ENCODE assay signal across 23 cellular contexts in the genomic region with DNA sequence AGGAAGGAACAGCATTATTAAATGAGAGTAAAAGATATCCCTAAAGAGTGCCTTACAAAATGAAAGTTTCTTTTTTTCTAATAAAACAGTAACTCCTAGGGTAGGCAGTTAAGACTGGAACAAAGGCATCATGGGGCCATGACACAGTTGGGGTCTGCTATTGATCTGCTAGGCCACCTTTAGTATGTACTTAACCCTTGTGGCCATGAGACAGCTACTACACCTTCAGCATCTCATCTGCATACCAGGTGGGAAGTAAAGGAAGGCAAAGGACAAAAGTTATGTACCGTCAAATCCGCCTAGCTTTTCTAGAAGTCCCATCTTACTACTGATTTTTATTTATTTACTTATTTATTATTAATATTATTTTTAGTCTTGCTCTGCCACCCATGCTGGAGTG.
DNase-seq lines count a peak whose midpoint lies in the region; ATAC-seq, FAIRE-seq and TF ChIP-seq lines count a peak whose summit lies in the region.
"Had no signal": no experiment of that assay in that cellular context is flagged by ENCODE, and none has a peak within 500 bp of the region (broad histone marks: within the 10 kb centered on the region; RNA-seq: fewer than 3 reads in every experiment).

No MANE protein-coding gene starts in this region.

- no peak overlapping the region for H3K18ac ChIP-seq in H1 (ENCODE audit: extremely low read depth, low read length)

- TF ChIP-seq RAD21 in H1 (IDR thresholded peaks at IDR 0.05 in 1 of 2, conservative IDR thresholded peaks at IDR 0.05 in 1 of 2; ENCODE audit: low read depth in 2 of 2, low read length in 2 of 2), result peak in 1 of 2 experiments; percentile 32; a peak in 1 of 4 replicates

- TF ChIP-seq POLR2A in H1 (IDR thresholded peaks at IDR 0.05; ENCODE audit: control extremely low read depth in 1 of 2, low read depth in 2 of 2, low read length in 2 of 2), result no peak
- no peak for TF ChIP-seq POLR2A in H54 (IDR thresholded peaks at IDR 0.05; ENCODE audit: low read depth, low read length)

- no peak overlapping the region for H3K4ac ChIP-seq in H1 (replicated peaks; ENCODE audit: insufficient read length, low read depth, low read length)

- no peak overlapping the region for H4K8ac ChIP-seq in H1 (ENCODE audit: extremely low read depth, insufficient read depth, low read length)

- CTCF ChIA-PET in H1 (lab: Charles Lee; ENCODE audit: partially characterized antibody), result interaction anchor here (1.4 kb wide), 1 partner anchor 24 kb away, joined by 3 read pairs; no protein-coding TSS in a partner anchor
- CTCF ChIA-PET in CD4-positive, alpha-beta memory T cell (lab: Charles Lee; ENCODE audit: partially characterized antibody), result no interaction called here

- H4K20me1 ChIP-seq in GM23338 (replicated peaks; ENCODE audit: insufficient read depth) (no peaks in the 10 kb centered on the region; the same call in 1 of the 2 replicates), H1 (replicated peaks in 1 of 2; ENCODE audit: control insufficient read depth in 1 of 2, insufficient read depth in 2 of 2, low read length in 2 of 2) (no peaks in the 10 kb centered on the region)
- H4K20me1 ChIP-seq: BLaER1 had no signal

- H2BK15ac ChIP-seq in H1 (ENCODE audit: low read length), result no peak overlapping the region

- H3K27me3 Mint-ChIP-seq in GM23338 (ENCODE audit: insufficient read depth, low read depth, poor library complexity), result no peaks in the 10 kb centered on the region
- H3K27me3 Mint-ChIP-seq in CD4-positive, alpha-beta memory T cell, result peaks cover 1 to 2% of the 10 kb centered on the region in 2 donors
- H3K27me3 Mint-ChIP-seq: CD4-positive, CD25-positive, alpha-beta regulatory T cell had no signal

- H3K27ac ChIP-seq in GM23338 (ENCODE audit: low read depth) (no peak overlapping the region), H1 (ENCODE audit: low read depth, low read length) (no peak overlapping the region), right cardiac atrium (ENCODE audit: low read length) (no peak overlapping the region)
- no peak overlapping the region for H3K27ac ChIP-seq in CD4-positive, alpha-beta memory T cell (ENCODE audit: low read depth, low read length)
- H3K27ac ChIP-seq: 22Rv1, BLaER1, C4-2B, GM23248 had no signal

- FAIRE-seq in H1 (lab: Jason Lieb, UNC) (peak; percentile 81), H54 (lab: Jason Lieb, UNC) (no peak)
- FAIRE-seq: A204.1, D721Med, GM12878, GM19239 had no signal

- no peak overlapping the region for H3K27ac Mint-ChIP-seq in GM23338
- H3K27ac Mint-ChIP-seq in CD4-positive, alpha-beta memory T cell, result no peak overlapping the region
- H3K27ac Mint-ChIP-seq: B cell; CD4-positive, CD25-positive, alpha-beta regulatory T cell; CD8-positive, alpha-beta memory T cell had no signal

- WGBS in H1 (ENCODE audit: extremely low coverage in 1 of 2, insufficient coverage in 1 of 2, insufficient read length in 1 of 2, insufficient replicate concordance in 2 of 2, low coverage in 1 of 2, low lambda C conversion rate in 2 of 2, missing lambda C conversion rate in 1 of 2), 2 experiments, result 93% methylated on average over 2 of the region's 2 CpGs; no CpG with 5 or more reads in 1 of the 2 experiments
- 96% methylated on average over 2 of the region's 2 CpGs for WGBS in right cardiac atrium

- no peak overlapping the region for H3K56ac ChIP-seq in H1 (replicated peaks; ENCODE audit: insufficient read length, low read depth, low read length)

- DNase-seq in GM23338 (ENCODE audit: low spot score) (peak; percentile 16), H1 (ENCODE audit: low read depth in 1 of 2, low spot score in 2 of 2) (no peak), iPS-NIHi11 (ENCODE audit: low spot score) (peak; percentile 26), right cardiac atrium (no peak), H54 (ENCODE audit: insufficient read length, low spot score) (no peak)
- DNase-seq in CD4-positive, alpha-beta memory T cell, result no peak
- DNase-seq: CD4-positive, CD25-positive, alpha-beta regulatory T cell; CD8-positive, alpha-beta memory T cell; DMS 273 treated with DMSO at 0.1 percent for 48 hours; DMS79; EL; GDM1; GM23248; H7 had no signal

- TF ChIP-seq CTCF in GM23338 (conservative IDR thresholded peaks at IDR 0.05; ENCODE audit: low read depth in 2 of 2) (no peak), H1 (IDR thresholded peaks at IDR 0.05; ENCODE audit: control extremely low read depth in 1 of 3, insufficient read depth in 1 of 3, low read depth in 1 of 3, low read length in 3 of 3) (peak in 1 of 3 experiments; percentile 30; a peak in 1 of 4 replicates)

- no peaks in the 10 kb centered on the region for H3K79me1 ChIP-seq in H1 (ENCODE audit: low read depth, low read length)

- H3K27me3 ChIP-seq in GM23338 (ENCODE audit: insufficient read depth) (no peaks in the 10 kb centered on the region), H1 (replicated peaks in 1 of 4; ENCODE audit: control insufficient read depth in 3 of 4, extremely low read depth in 1 of 4, insufficient read depth in 3 of 4, low read length in 3 of 4) (no peaks in the 10 kb centered on the region), right cardiac atrium (ENCODE audit: control insufficient read depth, insufficient read depth) (no peaks in the 10 kb centered on the region)
- no peaks in the 10 kb centered on the region for H3K27me3 ChIP-seq in CD4-positive, alpha-beta memory T cell (ENCODE audit: insufficient read depth, low read length)
- H3K27me3 ChIP-seq: BLaER1 had no signal

- no peak overlapping the region for H3K9ac ChIP-seq in H1 (replicated peaks in 1 of 4; ENCODE audit: extremely low read depth in 1 of 4, low read depth in 3 of 4, low read length in 3 of 4)
- H3K9ac ChIP-seq: BLaER1, GM23248 had no signal

- H3K23ac ChIP-seq in H1 (ENCODE audit: insufficient read length), result no peak overlapping the region

- H3K36me3 Mint-ChIP-seq in GM23338 (ENCODE audit: low read depth), result no peaks in the 10 kb centered on the region
- H3K36me3 Mint-ChIP-seq in CD4-positive, alpha-beta memory T cell, result no peaks in the 10 kb centered on the region
- H3K36me3 Mint-ChIP-seq: CD4-positive, CD25-positive, alpha-beta regulatory T cell; CD8-positive, alpha-beta memory T cell had no signal

- H3K9me2 ChIP-seq in GM23338 (ENCODE audit: insufficient read depth), result 0 out of 2 replicates have a peak, but pooled peaks cover 11% of the 10 kb centered on the region

- H3F3A ChIP-seq in GM23338 (replicated peaks; ENCODE audit: low read depth), result no peaks in the 10 kb centered on the region

- no peak overlapping the region for H2BK120ac ChIP-seq in H1 (replicated peaks; ENCODE audit: low read depth, low read length)

- no peak for TF ChIP-seq EP300 in H1 (IDR thresholded peaks at IDR 0.05; ENCODE audit: borderline replicate concordance in 1 of 2, low read depth in 2 of 2, low read length in 2 of 2)

- no peak overlapping the region for H2AK5ac ChIP-seq in H1 (ENCODE audit: low read depth, low read length)

- H3K4me3 ChIP-seq in GM23338 (no peak overlapping the region), H1 (ENCODE audit: extremely low read depth in 1 of 4, insufficient read depth in 2 of 4, low read depth in 3 of 4, low read length in 4 of 4) (no peak overlapping the region), right cardiac atrium (ENCODE audit: low read length) (no peak overlapping the region)
- no peak overlapping the region for H3K4me3 ChIP-seq in CD4-positive, alpha-beta memory T cell (ENCODE audit: low read length in 2 of 2)
- H3K4me3 ChIP-seq: BLaER1, GM12878, GM23248 had no signal

- H3K9me3 Mint-ChIP-seq in GM23338, result no peaks in the 10 kb centered on the region
- peaks cover 0 to 2% (median 0%) of the 10 kb centered on the region in 8 donors for H3K9me3 Mint-ChIP-seq in CD4-positive, alpha-beta memory T cell
- H3K9me3 Mint-ChIP-seq: CD4-positive, CD25-positive, alpha-beta regulatory T cell had no signal

- no peak overlapping the region for H2BK12ac ChIP-seq in H1 (ENCODE audit: low read depth, low read length)

- no peaks in the 10 kb centered on the region for H3K4me1 ChIP-seq in GM23338 (ENCODE audit: insufficient read depth)
- no peaks in the 10 kb centered on the region; a peak in 1 of 7 replicates for H3K4me1 ChIP-seq in H1 (replicated peaks in 1 of 4; ENCODE audit: control insufficient read depth in 3 of 4, insufficient read depth in 4 of 4, low read length in 3 of 4)
- H3K4me1 ChIP-seq in right cardiac atrium (ENCODE audit: control insufficient read depth, insufficient read depth, low read length), result no peaks in the 10 kb centered on the region
- no peaks in the 10 kb centered on the region for H3K4me1 ChIP-seq in CD4-positive, alpha-beta memory T cell (ENCODE audit: insufficient read depth, low read length)
- H3K4me1 ChIP-seq: BLaER1 had no signal

- H3K36me3 ChIP-seq in GM23338 (ENCODE audit: insufficient read depth) (no peaks in the 10 kb centered on the region), H1 (ENCODE audit: control insufficient read depth in 2 of 4, insufficient read depth in 4 of 4, low read length in 3 of 4) (no peaks in the 10 kb centered on the region)
- H3K36me3 ChIP-seq in CD4-positive, alpha-beta memory T cell (ENCODE audit: insufficient read depth, low read length), result no peaks in the 10 kb centered on the region
- H3K36me3 ChIP-seq: BLaER1 had no signal

- H3K23me2 ChIP-seq in H1 (ENCODE audit: low read depth, low read length), result no peaks in the 10 kb centered on the region

- no peaks in the 10 kb centered on the region for H3K9me3 ChIP-seq in H1 (ENCODE audit: insufficient read depth in 2 of 2, low read depth in 1 of 2, low read length in 1 of 2)
- no peaks in the 10 kb centered on the region for H3K9me3 ChIP-seq in right cardiac atrium (ENCODE audit: control insufficient read depth, low read length)
- no peaks in the 10 kb centered on the region for H3K9me3 ChIP-seq in CD4-positive, alpha-beta memory T cell (ENCODE audit: control insufficient read depth in 1 of 2, low read length in 2 of 2)
- H3K9me3 ChIP-seq: BLaER1 had no signal

- no peak overlapping the region for H3K4me2 ChIP-seq in GM23338
- H3K4me2 ChIP-seq in H1 (ENCODE audit: insufficient read depth in 1 of 2, low read depth in 2 of 2, low read length in 2 of 2), result no peak overlapping the region
- H3K4me2 ChIP-seq: BLaER1 had no signal

- no peaks in the 10 kb centered on the region for H3K79me2 ChIP-seq in GM23338 (replicated peaks; ENCODE audit: insufficient read depth)
- no peaks in the 10 kb centered on the region for H3K79me2 ChIP-seq in H1 (ENCODE audit: control insufficient read depth in 1 of 2, insufficient read depth in 2 of 2, low read length in 2 of 2)

- no peak overlapping the region for H3K14ac ChIP-seq in H1 (ENCODE audit: insufficient read length)

- no peak overlapping the region for H3K4me3 Mint-ChIP-seq in GM23338
- no peak overlapping the region for H3K4me3 Mint-ChIP-seq in CD4-positive, alpha-beta memory T cell
- H3K4me3 Mint-ChIP-seq: B cell; CD4-positive, CD25-positive, alpha-beta regulatory T cell; CD8-positive, alpha-beta memory T cell had no signal

- peak; percentile 75 for ATAC-seq in GM23338
- no peak for ATAC-seq in right cardiac atrium
- ATAC-seq: GM12878, HCT116 had no signal

- no peak overlapping the region for H2BK20ac ChIP-seq in H1 (ENCODE audit: low read length)

- POLR2A ChIA-PET in H1 (lab: Charles Lee; ENCODE audit: partially characterized antibody), result no interaction called here
- POLR2A ChIA-PET in CD4-positive, alpha-beta memory T cell (lab: Charles Lee; ENCODE audit: partially characterized antibody), result no interaction called here

- H2AFZ ChIP-seq in GM23338 (no peak overlapping the region), H1 (ENCODE audit: low read length) (no peak overlapping the region)
- H2AFZ ChIP-seq: GM23248 had no signal

- H4K91ac ChIP-seq in H1 (replicated peaks; ENCODE audit: insufficient read length, low read length), result no peak overlapping the region

- H3K4me1 Mint-ChIP-seq in GM23338, result no peaks in the 10 kb centered on the region; the same call in 1 of the 3 replicates
- H3K4me1 Mint-ChIP-seq in CD4-positive, alpha-beta memory T cell, result no peaks in the 10 kb centered on the region
- H3K4me1 Mint-ChIP-seq: B cell; CD4-positive, CD25-positive, alpha-beta regulatory T cell; CD8-positive, alpha-beta memory T cell had no signal

- H4K5ac ChIP-seq in H1 (ENCODE audit: insufficient read length, low read depth, low read length), result no peak overlapping the region

- no peak overlapping the region for H2BK5ac ChIP-seq in H1 (ENCODE audit: low read depth, low read length)

- intact Hi-C loops in right cardiac atrium (cut with DNase I), result no loop called here
- intact Hi-C loops in CD4-positive, alpha-beta memory T cell (cut with micrococcal nuclease), result no loop called here

Comparison
In these comparisons a context has a peak if more than half of its experiments do, and no peak if none do; other contexts are left out.
1. DNase-seq: peak in GM23338 (single experiment) and iPS-NIHi11 (single experiment); none in H1 (0 of 2), right cardiac atrium (0 of 3), H54 (single experiment) and CD4-positive, alpha-beta memory T cell (0 of 5).